Comparison of ENCODE assay signal across 1 cellular context in the genomic region with DNA sequence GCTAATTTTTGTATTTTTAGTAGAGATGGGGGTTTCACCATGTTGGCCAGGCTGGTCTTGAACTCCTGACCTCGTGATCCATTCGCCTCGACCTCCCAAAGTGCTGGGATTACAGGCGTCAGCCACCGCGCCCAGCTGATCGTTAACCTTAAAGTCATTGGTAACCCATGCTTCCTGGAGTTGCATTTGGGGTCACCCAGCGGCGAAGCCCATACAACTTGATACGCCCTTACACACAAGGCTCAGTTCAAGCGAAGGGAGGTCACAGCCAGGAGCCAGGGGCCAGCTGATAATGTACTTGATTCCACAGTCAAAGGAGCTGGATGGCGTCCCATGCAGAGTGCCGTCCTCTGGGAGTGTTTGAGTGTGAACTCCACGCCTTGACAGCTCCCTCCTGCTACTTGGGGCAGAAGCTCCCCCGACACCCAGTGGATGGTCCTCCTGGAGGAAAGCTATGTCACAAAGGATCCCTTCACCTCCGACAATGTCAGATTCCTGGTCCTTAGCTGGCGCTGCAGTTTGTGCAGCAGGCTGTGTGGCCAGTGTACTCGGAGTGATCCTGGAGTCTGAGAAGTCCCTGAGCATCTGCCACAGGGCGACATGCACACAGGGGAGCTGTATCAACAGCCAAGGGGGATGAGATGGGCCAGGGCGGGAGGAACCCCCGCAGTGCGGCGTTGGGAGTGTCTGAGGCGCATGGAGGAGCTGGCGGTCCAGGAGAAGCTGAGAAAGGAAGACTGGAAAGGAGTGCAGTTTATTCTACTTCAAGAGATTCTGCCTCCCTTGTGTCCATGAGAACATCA.
TF ChIP-seq lines count a peak whose summit lies in the region.

No MANE protein-coding gene starts in this region.

TF ChIP-seq in K562, 482 proteins besides CTCF, POLR2A, EP300 and RAD21 (continues in another document):
- TF ChIP-seq TOE1 (IDR thresholded peaks at IDR 0.05; ENCODE audit: borderline replicate concordance) (peak; percentile 73), TOE1 (CRISPR knock-in tag; IDR thresholded peaks at IDR 0.05; ENCODE audit: borderline replicate concordance, low read depth) (no peak), SP1 (CRISPR knock-in tag; IDR thresholded peaks at IDR 0.05) (peak; percentile 43; the same call in 1 of the 2 replicates), NR2C1 (IDR thresholded peaks at IDR 0.05) (peak; percentile 37; the same call in 1 of the 2 replicates), NR2C1 (tag; IDR thresholded peaks at IDR 0.05) (no peak), ZNF589 (CRISPR knock-in tag; IDR thresholded peaks at IDR 0.05; ENCODE audit: low read depth) (no peak)
- TF ChIP-seq, protein P1, sequence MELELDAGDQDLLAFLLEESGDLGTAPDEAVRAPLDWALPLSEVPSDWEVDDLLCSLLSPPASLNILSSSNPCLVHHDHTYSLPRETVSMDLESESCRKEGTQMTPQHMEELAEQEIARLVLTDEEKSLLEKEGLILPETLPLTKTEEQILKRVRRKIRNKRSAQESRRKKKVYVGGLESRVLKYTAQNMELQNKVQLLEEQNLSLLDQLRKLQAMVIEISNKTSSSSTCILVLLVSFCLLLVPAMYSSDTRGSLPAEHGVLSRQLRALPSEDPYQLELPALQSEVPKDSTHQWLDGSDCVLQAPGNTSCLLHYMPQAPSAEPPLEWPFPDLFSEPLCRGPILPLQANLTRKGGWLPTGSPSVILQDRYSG (tag; conservative IDR thresholded peaks at IDR 0.05; ENCODE audit: low read depth), result 0 out of 2 replicates have a peak, but pooled peaks have one; percentile 26
- TF ChIP-seq, protein P2, sequence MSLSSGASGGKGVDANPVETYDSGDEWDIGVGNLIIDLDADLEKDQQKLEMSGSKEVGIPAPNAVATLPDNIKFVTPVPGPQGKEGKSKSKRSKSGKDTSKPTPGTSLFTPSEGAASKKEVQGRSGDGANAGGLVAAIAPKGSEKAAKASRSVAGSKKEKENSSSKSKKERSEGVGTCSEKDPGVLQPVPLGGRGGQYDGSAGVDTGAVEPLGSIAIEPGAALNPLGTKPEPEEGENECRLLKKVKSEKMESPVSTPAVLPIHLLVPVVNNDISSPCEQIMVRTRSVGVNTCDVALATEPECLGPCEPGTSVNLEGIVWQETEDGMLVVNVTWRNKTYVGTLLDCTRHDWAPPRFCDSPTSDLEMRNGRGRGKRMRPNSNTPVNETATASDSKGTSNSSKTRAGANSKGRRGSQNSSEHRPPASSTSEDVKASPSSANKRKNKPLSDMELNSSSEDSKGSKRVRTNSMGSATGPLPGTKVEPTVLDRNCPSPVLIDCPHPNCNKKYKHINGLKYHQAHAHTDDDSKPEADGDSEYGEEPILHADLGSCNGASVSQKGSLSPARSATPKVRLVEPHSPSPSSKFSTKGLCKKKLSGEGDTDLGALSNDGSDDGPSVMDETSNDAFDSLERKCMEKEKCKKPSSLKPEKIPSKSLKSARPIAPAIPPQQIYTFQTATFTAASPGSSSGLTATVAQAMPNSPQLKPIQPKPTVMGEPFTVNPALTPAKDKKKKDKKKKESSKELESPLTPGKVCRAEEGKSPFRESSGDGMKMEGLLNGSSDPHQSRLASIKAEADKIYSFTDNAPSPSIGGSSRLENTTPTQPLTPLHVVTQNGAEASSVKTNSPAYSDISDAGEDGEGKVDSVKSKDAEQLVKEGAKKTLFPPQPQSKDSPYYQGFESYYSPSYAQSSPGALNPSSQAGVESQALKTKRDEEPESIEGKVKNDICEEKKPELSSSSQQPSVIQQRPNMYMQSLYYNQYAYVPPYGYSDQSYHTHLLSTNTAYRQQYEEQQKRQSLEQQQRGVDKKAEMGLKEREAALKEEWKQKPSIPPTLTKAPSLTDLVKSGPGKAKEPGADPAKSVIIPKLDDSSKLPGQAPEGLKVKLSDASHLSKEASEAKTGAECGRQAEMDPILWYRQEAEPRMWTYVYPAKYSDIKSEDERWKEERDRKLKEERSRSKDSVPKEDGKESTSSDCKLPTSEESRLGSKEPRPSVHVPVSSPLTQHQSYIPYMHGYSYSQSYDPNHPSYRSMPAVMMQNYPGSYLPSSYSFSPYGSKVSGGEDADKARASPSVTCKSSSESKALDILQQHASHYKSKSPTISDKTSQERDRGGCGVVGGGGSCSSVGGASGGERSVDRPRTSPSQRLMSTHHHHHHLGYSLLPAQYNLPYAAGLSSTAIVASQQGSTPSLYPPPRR (CRISPR knock-in tag; IDR thresholded peaks at IDR 0.05; ENCODE audit: borderline replicate concordance), result 0 out of 2 replicates have a peak, but pooled peaks have one; percentile 30
- TF ChIP-seq, protein P3, sequence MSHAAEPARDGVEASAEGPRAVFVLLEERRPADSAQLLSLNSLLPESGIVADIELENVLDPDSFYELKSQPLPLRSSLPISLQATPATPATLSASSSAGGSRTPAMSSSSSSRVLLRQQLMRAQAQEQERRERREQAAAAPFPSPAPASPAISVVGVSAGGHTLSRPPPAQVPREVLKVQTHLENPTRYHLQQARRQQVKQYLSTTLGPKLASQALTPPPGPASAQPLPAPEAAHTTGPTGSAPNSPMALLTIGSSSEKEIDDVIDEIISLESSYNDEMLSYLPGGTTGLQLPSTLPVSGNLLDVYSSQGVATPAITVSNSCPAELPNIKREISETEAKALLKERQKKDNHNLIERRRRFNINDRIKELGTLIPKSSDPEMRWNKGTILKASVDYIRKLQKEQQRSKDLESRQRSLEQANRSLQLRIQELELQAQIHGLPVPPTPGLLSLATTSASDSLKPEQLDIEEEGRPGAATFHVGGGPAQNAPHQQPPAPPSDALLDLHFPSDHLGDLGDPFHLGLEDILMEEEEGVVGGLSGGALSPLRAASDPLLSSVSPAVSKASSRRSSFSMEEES (CRISPR knock-in tag; IDR thresholded peaks at IDR 0.05), result no peak
- TF ChIP-seq, protein P4, sequence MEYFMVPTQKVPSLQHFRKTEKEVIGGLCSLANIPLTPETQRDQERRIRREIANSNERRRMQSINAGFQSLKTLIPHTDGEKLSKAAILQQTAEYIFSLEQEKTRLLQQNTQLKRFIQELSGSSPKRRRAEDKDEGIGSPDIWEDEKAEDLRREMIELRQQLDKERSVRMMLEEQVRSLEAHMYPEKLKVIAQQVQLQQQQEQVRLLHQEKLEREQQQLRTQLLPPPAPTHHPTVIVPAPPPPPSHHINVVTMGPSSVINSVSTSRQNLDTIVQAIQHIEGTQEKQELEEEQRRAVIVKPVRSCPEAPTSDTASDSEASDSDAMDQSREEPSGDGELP (CRISPR knock-in tag; IDR thresholded peaks at IDR 0.05; ENCODE audit: borderline replicate concordance), result peak; percentile 86
- TF ChIP-seq, protein P5, sequence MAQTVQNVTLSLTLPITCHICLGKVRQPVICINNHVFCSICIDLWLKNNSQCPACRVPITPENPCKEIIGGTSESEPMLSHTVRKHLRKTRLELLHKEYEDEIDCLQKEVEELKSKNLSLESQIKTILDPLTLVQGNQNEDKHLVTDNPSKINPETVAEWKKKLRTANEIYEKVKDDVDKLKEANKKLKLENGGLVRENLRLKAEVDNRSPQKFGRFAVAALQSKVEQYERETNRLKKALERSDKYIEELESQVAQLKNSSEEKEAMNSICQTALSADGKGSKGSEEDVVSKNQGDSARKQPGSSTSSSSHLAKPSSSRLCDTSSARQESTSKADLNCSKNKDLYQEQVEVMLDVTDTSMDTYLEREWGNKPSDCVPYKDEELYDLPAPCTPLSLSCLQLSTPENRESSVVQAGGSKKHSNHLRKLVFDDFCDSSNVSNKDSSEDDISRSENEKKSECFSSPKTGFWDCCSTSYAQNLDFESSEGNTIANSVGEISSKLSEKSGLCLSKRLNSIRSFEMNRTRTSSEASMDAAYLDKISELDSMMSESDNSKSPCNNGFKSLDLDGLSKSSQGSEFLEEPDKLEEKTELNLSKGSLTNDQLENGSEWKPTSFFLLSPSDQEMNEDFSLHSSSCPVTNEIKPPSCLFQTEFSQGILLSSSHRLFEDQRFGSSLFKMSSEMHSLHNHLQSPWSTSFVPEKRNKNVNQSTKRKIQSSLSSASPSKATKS (CRISPR knock-in tag; IDR thresholded peaks at IDR 0.05), result no peak
- TF ChIP-seq, protein P6, sequence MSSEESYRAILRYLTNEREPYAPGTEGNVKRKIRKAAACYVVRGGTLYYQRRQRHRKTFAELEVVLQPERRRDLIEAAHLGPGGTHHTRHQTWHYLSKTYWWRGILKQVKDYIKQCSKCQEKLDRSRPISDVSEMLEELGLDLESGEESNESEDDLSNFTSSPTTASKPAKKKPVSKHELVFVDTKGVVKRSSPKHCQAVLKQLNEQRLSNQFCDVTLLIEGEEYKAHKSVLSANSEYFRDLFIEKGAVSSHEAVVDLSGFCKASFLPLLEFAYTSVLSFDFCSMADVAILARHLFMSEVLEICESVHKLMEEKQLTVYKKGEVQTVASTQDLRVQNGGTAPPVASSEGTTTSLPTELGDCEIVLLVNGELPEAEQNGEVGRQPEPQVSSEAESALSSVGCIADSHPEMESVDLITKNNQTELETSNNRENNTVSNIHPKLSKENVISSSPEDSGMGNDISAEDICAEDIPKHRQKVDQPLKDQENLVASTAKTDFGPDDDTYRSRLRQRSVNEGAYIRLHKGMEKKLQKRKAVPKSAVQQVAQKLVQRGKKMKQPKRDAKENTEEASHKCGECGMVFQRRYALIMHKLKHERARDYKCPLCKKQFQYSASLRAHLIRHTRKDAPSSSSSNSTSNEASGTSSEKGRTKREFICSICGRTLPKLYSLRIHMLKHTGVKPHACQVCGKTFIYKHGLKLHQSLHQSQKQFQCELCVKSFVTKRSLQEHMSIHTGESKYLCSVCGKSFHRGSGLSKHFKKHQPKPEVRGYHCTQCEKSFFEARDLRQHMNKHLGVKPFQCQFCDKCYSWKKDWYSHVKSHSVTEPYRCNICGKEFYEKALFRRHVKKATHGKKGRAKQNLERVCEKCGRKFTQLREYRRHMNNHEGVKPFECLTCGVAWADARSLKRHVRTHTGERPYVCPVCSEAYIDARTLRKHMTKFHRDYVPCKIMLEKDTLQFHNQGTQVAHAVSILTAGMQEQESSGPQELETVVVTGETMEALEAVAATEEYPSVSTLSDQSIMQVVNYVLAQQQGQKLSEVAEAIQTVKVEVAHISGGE (CRISPR knock-in tag; IDR thresholded peaks at IDR 0.05), result 0 out of 6 replicates have a peak, but pooled peaks of 1 of the 3 experiments have one; percentile 23
- TF ChIP-seq, protein P7, sequence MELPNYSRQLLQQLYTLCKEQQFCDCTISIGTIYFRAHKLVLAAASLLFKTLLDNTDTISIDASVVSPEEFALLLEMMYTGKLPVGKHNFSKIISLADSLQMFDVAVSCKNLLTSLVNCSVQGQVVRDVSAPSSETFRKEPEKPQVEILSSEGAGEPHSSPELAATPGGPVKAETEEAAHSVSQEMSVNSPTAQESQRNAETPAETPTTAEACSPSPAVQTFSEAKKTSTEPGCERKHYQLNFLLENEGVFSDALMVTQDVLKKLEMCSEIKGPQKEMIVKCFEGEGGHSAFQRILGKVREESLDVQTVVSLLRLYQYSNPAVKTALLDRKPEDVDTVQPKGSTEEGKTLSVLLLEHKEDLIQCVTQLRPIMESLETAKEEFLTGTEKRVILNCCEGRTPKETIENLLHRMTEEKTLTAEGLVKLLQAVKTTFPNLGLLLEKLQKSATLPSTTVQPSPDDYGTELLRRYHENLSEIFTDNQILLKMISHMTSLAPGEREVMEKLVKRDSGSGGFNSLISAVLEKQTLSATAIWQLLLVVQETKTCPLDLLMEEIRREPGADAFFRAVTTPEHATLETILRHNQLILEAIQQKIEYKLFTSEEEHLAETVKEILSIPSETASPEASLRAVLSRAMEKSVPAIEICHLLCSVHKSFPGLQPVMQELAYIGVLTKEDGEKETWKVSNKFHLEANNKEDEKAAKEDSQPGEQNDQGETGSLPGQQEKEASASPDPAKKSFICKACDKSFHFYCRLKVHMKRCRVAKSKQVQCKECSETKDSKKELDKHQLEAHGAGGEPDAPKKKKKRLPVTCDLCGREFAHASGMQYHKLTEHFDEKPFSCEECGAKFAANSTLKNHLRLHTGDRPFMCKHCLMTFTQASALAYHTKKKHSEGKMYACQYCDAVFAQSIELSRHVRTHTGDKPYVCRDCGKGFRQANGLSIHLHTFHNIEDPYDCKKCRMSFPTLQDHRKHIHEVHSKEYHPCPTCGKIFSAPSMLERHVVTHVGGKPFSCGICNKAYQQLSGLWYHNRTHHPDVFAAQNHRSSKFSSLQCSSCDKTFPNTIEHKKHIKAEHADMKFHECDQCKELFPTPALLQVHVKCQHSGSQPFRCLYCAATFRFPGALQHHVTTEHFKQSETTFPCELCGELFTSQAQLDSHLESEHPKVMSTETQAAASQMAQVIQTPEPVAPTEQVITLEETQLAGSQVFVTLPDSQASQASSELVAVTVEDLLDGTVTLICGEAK (IDR thresholded peaks at IDR 0.05), result no peak
- TF ChIP-seq, protein P7 (CRISPR knock-in tag; IDR thresholded peaks at IDR 0.05), result no peak
